Comparison of ENCODE assay signal across 1 cellular context in the genomic region with DNA sequence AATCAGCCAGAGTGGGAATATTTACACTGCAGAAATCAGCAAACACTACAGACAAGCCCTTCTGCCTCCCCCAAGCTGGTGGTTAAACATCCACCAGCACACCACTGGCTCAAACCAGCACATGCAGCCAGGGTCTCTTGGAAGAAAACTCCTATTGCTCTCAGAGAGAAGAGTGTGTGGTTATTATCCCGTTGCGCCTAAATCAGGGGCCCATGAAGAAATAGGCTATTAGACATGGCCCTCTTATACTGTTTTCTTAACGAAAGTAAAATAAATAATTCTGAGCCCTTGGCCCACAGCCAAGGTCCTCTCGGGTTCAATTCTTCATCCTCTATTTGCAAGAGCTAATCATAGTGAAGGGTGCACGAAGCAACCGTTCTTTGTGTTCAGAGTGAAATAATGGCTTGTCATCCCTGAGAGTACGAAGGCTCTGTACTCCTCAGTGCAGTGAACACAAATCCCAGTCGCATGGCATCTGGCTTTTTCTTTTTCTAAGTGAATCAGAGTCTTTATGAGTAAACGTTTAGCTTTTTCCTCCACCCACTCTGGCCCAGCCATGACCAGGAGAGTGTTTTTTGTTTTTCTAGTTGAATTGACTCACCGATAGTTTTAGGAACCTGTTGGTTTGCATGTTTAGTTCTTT.
TF ChIP-seq lines count a peak whose summit lies in the region.

No MANE protein-coding gene starts in this region.

TF ChIP-seq in GM23338, 12 proteins besides CTCF, POLR2A, EP300 and RAD21 (continued from another document):
- TF ChIP-seq, protein P1, sequence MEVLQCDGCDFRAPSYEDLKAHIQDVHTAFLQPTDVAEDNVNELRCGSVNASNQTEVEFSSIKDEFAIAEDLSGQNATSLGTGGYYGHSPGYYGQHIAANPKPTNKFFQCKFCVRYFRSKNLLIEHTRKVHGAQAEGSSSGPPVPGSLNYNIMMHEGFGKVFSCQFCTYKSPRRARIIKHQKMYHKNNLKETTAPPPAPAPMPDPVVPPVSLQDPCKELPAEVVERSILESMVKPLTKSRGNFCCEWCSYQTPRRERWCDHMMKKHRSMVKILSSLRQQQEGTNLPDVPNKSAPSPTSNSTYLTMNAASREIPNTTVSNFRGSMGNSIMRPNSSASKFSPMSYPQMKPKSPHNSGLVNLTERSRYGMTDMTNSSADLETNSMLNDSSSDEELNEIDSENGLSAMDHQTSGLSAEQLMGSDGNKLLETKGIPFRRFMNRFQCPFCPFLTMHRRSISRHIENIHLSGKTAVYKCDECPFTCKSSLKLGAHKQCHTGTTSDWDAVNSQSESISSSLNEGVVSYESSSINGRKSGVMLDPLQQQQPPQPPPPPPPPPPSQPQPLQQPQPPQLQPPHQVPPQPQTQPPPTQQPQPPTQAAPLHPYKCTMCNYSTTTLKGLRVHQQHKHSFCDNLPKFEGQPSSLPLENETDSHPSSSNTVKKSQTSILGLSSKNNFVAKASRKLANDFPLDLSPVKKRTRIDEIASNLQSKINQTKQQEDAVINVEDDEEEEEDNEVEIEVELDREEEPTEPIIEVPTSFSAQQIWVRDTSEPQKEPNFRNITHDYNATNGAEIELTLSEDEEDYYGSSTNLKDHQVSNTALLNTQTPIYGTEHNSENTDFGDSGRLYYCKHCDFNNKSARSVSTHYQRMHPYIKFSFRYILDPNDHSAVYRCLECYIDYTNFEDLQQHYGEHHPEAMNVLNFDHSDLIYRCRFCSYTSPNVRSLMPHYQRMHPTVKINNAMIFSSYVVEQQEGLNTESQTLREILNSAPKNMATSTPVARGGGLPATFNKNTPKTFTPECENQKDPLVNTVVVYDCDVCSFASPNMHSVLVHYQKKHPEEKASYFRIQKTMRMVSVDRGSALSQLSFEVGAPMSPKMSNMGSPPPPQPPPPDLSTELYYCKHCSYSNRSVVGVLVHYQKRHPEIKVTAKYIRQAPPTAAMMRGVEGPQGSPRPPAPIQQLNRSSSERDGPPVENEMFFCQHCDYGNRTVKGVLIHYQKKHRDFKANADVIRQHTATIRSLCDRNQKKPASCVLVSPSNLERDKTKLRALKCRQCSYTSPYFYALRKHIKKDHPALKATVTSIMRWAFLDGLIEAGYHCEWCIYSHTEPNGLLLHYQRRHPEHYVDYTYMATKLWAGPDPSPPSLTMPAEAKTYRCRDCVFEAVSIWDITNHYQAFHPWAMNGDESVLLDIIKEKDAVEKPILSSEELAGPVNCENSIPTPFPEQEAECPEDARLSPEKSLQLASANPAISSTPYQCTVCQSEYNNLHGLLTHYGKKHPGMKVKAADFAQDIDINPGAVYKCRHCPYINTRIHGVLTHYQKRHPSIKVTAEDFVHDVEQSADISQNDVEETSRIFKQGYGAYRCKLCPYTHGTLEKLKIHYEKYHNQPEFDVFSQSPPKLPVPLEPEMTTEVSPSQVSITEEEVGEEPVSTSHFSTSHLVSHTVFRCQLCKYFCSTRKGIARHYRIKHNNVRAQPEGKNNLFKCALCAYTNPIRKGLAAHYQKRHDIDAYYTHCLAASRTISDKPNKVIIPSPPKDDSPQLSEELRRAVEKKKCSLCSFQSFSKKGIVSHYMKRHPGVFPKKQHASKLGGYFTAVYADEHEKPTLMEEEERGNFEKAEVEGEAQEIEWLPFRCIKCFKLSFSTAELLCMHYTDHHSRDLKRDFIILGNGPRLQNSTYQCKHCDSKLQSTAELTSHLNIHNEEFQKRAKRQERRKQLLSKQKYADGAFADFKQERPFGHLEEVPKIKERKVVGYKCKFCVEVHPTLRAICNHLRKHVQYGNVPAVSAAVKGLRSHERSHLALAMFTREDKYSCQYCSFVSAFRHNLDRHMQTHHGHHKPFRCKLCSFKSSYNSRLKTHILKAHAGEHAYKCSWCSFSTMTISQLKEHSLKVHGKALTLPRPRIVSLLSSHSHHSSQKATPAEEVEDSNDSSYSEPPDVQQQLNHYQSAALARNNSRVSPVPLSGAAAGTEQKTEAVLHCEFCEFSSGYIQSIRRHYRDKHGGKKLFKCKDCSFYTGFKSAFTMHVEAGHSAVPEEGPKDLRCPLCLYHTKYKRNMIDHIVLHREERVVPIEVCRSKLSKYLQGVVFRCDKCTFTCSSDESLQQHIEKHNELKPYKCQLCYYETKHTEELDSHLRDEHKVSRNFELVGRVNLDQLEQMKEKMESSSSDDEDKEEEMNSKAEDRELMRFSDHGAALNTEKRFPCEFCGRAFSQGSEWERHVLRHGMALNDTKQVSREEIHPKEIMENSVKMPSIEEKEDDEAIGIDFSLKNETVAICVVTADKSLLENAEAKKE (CRISPR knock-in tag; IDR thresholded peaks at IDR 0.05) = no peak
- TF ChIP-seq EZH2phosphoT487 (IDR thresholded peaks at IDR 0.05; ENCODE audit: unreplicated experiment) = no peak
- TF ChIP-seq, protein P2, sequence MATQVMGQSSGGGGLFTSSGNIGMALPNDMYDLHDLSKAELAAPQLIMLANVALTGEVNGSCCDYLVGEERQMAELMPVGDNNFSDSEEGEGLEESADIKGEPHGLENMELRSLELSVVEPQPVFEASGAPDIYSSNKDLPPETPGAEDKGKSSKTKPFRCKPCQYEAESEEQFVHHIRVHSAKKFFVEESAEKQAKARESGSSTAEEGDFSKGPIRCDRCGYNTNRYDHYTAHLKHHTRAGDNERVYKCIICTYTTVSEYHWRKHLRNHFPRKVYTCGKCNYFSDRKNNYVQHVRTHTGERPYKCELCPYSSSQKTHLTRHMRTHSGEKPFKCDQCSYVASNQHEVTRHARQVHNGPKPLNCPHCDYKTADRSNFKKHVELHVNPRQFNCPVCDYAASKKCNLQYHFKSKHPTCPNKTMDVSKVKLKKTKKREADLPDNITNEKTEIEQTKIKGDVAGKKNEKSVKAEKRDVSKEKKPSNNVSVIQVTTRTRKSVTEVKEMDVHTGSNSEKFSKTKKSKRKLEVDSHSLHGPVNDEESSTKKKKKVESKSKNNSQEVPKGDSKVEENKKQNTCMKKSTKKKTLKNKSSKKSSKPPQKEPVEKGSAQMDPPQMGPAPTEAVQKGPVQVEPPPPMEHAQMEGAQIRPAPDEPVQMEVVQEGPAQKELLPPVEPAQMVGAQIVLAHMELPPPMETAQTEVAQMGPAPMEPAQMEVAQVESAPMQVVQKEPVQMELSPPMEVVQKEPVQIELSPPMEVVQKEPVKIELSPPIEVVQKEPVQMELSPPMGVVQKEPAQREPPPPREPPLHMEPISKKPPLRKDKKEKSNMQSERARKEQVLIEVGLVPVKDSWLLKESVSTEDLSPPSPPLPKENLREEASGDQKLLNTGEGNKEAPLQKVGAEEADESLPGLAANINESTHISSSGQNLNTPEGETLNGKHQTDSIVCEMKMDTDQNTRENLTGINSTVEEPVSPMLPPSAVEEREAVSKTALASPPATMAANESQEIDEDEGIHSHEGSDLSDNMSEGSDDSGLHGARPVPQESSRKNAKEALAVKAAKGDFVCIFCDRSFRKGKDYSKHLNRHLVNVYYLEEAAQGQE (IDR thresholded peaks at IDR 0.05; ENCODE audit: unreplicated experiment) = no peak
- no peak for TF ChIP-seq EZH2 (IDR thresholded peaks at IDR 0.05; ENCODE audit: low read depth, unreplicated experiment)
- TF ChIP-seq POLR2AphosphoS5 (IDR thresholded peaks at IDR 0.05; ENCODE audit: low read depth) = no peak
- TF ChIP-seq CREB1 (CRISPR knock-in tag; IDR thresholded peaks at IDR 0.05; ENCODE audit: low read depth) = no peak
- no peak for TF ChIP-seq STAT1 (IDR thresholded peaks at IDR 0.05; ENCODE audit: unreplicated experiment)
